ENCODE assay signal across 9 cellular contexts in the genomic region with DNA sequence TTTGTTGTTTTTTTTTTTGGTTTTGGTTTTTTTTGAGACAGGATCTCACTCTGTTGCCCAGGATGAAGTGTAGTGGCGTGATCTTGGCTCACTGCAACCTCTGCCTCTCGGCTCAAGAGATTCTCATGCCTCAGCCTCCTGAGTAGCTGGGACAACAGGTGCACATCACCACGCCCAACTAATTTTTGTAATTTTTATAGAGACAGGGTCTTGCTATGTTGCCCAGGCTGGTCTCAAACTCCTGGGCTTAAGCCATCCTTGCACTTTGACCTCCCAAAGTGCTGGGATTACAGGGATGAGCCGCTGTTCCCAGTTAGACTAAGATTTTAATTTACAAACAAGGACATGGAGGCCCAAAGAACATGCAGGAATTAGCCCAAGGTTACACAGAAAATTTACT.
"Had no signal": no experiment of that assay in that cellular context is flagged by ENCODE, and none has a peak within 500 bp of the region (broad histone marks: within the 10 kb centered on the region; RNA-seq: fewer than 3 reads in every experiment).

No MANE protein-coding gene starts in this region.

- DNase-seq: GM23248, GOT3, Karpas-422, KBM-7 had no signal

- H3K27ac Mint-ChIP-seq: IgD-negative memory B cell had no signal

- H3K36me3 ChIP-seq: HAP-1 had no signal

- H3K27ac ChIP-seq: GM23248, KMS-11 had no signal

- H3K4me3 Mint-ChIP-seq: IgD-negative memory B cell had no signal

- H3K27me3 Mint-ChIP-seq: IgD-negative memory B cell had no signal

- H3K9me3 ChIP-seq: HAP-1 had no signal

- H3K4me1 Mint-ChIP-seq: IgD-negative memory B cell had no signal

- H3K36me3 Mint-ChIP-seq: IgD-negative memory B cell had no signal

- ATAC-seq: HCT116, HepG2 had no signal

- H3K4me3 ChIP-seq: GM23248, HAP-1 had no signal

- H3K4me1 ChIP-seq: HAP-1 had no signal
